ENCODE assay signal across 20 cellular contexts in the genomic region with DNA sequence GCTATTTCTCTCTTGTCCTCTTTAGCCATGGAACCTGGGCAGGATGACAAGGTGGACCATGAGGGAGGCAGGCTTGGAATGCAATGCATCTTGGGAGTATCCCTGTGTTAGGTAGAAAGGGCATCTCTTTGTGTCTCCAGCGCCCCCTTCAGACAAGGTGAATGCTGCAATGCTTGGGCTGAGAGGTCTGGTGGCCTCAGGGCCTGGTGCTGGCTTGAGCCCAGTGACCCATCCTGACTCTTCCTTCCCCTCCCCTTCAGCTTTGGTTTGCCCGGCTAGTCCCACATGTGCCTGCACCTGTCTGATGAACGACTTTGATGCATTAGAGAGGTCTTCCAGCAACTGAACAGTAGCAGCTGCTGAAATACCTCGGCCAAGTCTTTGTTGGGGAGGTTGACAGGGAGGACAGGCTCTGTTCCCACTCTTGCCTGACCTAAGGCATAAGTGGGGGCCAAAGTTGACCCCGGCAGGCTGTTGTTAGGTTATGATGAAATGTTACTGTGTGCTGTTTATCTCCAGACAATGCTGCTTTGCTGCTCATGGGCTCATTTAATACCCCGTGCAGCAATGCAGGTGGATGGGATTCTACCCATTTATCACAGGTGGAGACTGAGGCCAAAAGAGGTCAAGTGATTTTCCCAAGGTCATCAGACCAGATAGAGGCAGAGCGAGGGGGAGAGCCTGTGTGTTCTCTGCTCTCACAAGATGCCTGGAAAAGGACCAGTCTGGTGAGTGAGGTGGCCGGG. TPM values are rescaled to one million over a fixed set of nuclear protein-coding genes. Genes with fewer than 3 reads are reported as not detected.
DNase-seq lines count a peak whose midpoint lies in the region; ATAC-seq and TF ChIP-seq lines count a peak whose summit lies in the region.
"Had no signal": no experiment of that assay in that cellular context is flagged by ENCODE, and none has a peak within 500 bp of the region (broad histone marks: within the 10 kb centered on the region; RNA-seq: fewer than 3 reads in every experiment).

No MANE protein-coding gene starts in this region.

- no peak overlapping the region for H2BK120ac ChIP-seq in mesendoderm (ENCODE audit: low read depth, low read length)

- H3K36me3 ChIP-seq in WERI-Rb-1 (no peaks in the 10 kb centered on the region), mesendoderm (ENCODE audit: control insufficient read depth, insufficient read depth, low read length) (no peaks in the 10 kb centered on the region)
- H3K36me3 ChIP-seq: suprapubic skin had no signal

- H3K79me2 ChIP-seq in mesendoderm (ENCODE audit: control insufficient read depth, insufficient read depth, low read length), result no peaks in the 10 kb centered on the region

- H3K4ac ChIP-seq in mesendoderm (ENCODE audit: low read depth, low read length), result no peak overlapping the region

- no peak overlapping the region for H4K8ac ChIP-seq in mesendoderm (ENCODE audit: low read depth, low read length)

- no peak overlapping the region for H3K4me2 ChIP-seq in mesendoderm (ENCODE audit: low read length)
- H3K4me2 ChIP-seq: smooth muscle cell had no signal

- DNase-seq in NCI-H748 (lab: John Stamatoyannopoulos, UW; ENCODE audit: unreplicated experiment) (peak; percentile 5), NCI-H748 treated with DMSO at 0.1 percent for 48 hours (lab: John Stamatoyannopoulos, UW) (no peak), WERI-Rb-1 (peak; percentile 26), mesendoderm (peak; percentile 72), NCI-H2227 treated with DMSO at 0.1 percent for 48 hours (lab: John Stamatoyannopoulos, UW) (no peak)
- no peak for DNase-seq in effector CD4-positive, alpha-beta T cell
- DNase-seq: 8988T; activated CD4-positive, alpha-beta T cell treated with anti-CD3 and anti-CD28 coated beads, Interleukin-2, amount 50 U/mL, for 48 hours; activated T-cell treated with anti-CD3 and anti-CD28 coated beads, Interleukin-2, amount 50 U/mL, for 24 hours; cortex of kidney; DMS 273 treated with DMSO at 0.1 percent for 48 hours; foreskin keratinocyte; immature natural killer cell; naive thymus-derived CD8-positive, alpha-beta T cell; NCI-H1417; NCI-H526 treated with DMSO at 0.1 percent for 48 hours had no signal

- no CpG with 5 or more reads among the region's 8 CpGs for WGBS in mesendoderm (ENCODE audit: extremely low coverage, insufficient coverage, low lambda C conversion rate)

- H3K9me3 ChIP-seq in WERI-Rb-1 (ENCODE audit: severe bottlenecking), result peaks cover 12% of the 10 kb centered on the region

- H3K4me1 ChIP-seq in mesendoderm (ENCODE audit: control insufficient read depth, low read depth, low read length), result no peaks in the 10 kb centered on the region
- H3K4me1 ChIP-seq: suprapubic skin had no signal

- H2BK15ac ChIP-seq in mesendoderm (replicated peaks; ENCODE audit: low read depth), result no peak overlapping the region

- no peak overlapping the region for H3K9ac ChIP-seq in mesendoderm (ENCODE audit: low read length)

- H3K27ac ChIP-seq in WERI-Rb-1, result no peak overlapping the region
- H3K27ac ChIP-seq in mesendoderm (ENCODE audit: low read depth, low read length), result no peak overlapping the region
- H3K27ac ChIP-seq: foreskin keratinocyte, suprapubic skin had no signal

- no peak overlapping the region for H3K56ac ChIP-seq in mesendoderm (ENCODE audit: low read length)

- no peak for ATAC-seq in GM19351 (IDR thresholded peaks at IDR 0.05; ENCODE audit: unreplicated experiment)
- ATAC-seq: foreskin keratinocyte; naive thymus-derived CD8-positive, alpha-beta T cell had no signal

- H3K79me1 ChIP-seq in mesendoderm (ENCODE audit: low read length), result no peaks in the 10 kb centered on the region

- H3K27me3 ChIP-seq in WERI-Rb-1 (ENCODE audit: insufficient read depth, low read depth, severe bottlenecking) (no peaks in the 10 kb centered on the region), mesendoderm (ENCODE audit: insufficient read depth, low read length, poor library complexity) (no peaks in the 10 kb centered on the region)
- H3K27me3 ChIP-seq: foreskin keratinocyte had no signal

- H2AK5ac ChIP-seq in mesendoderm (ENCODE audit: low read length), result no peak overlapping the region

- TF ChIP-seq CTCF in GM12873 (IDR thresholded peaks at IDR 0.05; ENCODE audit: insufficient read depth, low read depth, low read length, missing control alignments), result peak; percentile 14
- peak; percentile 65 for TF ChIP-seq CTCF in WERI-Rb-1 (IDR thresholded peaks at IDR 0.05; ENCODE audit: low read depth, low read length)

- no peak overlapping the region for H2BK5ac ChIP-seq in mesendoderm (ENCODE audit: low read length)

- H3K4me3 ChIP-seq in WERI-Rb-1 (ENCODE audit: low read depth, low read length) (no peak overlapping the region), mesendoderm (ENCODE audit: low read length) (no peak overlapping the region)
- H3K4me3 ChIP-seq: smooth muscle cell, suprapubic skin had no signal

- no peak overlapping the region for H3K18ac ChIP-seq in mesendoderm (ENCODE audit: low read length)

- no peak overlapping the region for H4K5ac ChIP-seq in mesendoderm (ENCODE audit: low read length)

- no peak overlapping the region for H3K23ac ChIP-seq in mesendoderm (ENCODE audit: low read length)

RNA-seq across cellular contexts. Expression of gene MYO18B, which starts 22.5 kb away (rescaled TPM):
- polyA plus RNA-seq in mesendoderm (2013, experiment 1 of 2), result 0.18 TPM
- 0.13 TPM for polyA plus RNA-seq in mesendoderm (2013, experiment 2 of 2)
- polyA plus RNA-seq: foreskin keratinocyte, immature natural killer cell had no signal

Comparison
In these comparisons a context has a peak if more than half of its experiments do, and no peak if none do; other contexts are left out.
1. DNase-seq: peak in NCI-H748 (single experiment), WERI-Rb-1 (single experiment) and mesendoderm (single experiment); none in NCI-H748 treated with DMSO at 0.1 percent for 48 hours (single experiment), effector CD4-positive, alpha-beta T cell (single experiment) and NCI-H2227 treated with DMSO at 0.1 percent for 48 hours (single experiment).